17 cellular contexts compared by ENCODE assay signal in genomic region chr5:60445427-60445826, GRCh38.
A peak's percentile ranks its signal among the peaks of the same experiment; 100 is the strongest.
DNase-seq lines count a peak whose midpoint lies in the region; ATAC-seq and TF ChIP-seq lines count a peak whose summit lies in the region.
"Had no signal": no experiment of that assay in that cellular context is flagged by ENCODE, and none has a peak within 500 bp of the region (broad histone marks: within the 10 kb centered on the region; RNA-seq: fewer than 3 reads in every experiment).

No MANE protein-coding gene starts in this region.

- no peaks in the 10 kb centered on the region for H3K27me3 ChIP-seq in tibial artery
- H3K27me3 ChIP-seq: BLaER1 had no signal

- no peaks in the 10 kb centered on the region for H3K36me3 ChIP-seq in tibial artery
- H3K36me3 ChIP-seq: BLaER1 had no signal

- peaks cover 7% of the 10 kb centered on the region for H3K9me3 Mint-ChIP-seq in mesothelial cell of epicardium

- no peak overlapping the region for H3K4me3 ChIP-seq in tibial artery
- H3K4me3 ChIP-seq: BLaER1, GM23248 had no signal

- H3K27ac ChIP-seq in 22Rv1 (peak overlapping the region; percentile 72), tibial artery (peak overlapping the region; percentile 29 to 50)
- H3K27ac ChIP-seq: BLaER1, C4-2B, GM23248 had no signal

- TF ChIP-seq CTCF in 22Rv1 (IDR thresholded peaks at IDR 0.05) (no peak), mesothelial cell of epicardium (IDR thresholded peaks at IDR 0.05; ENCODE audit: unreplicated experiment) (no peak), tibial artery (IDR thresholded peaks at IDR 0.05) (no peak)

- peak overlapping the region; percentile 70 for H3K27ac Mint-ChIP-seq in mesothelial cell of epicardium
- H3K27ac Mint-ChIP-seq: B cell; CD8-positive, alpha-beta T cell had no signal

- ATAC-seq in GM21576 (IDR thresholded peaks at IDR 0.05; ENCODE audit: unreplicated experiment), result no peak
- ATAC-seq: CD8-positive, alpha-beta T cell had no signal

- H3K27me3 Mint-ChIP-seq in mesothelial cell of epicardium (ENCODE audit: low read depth), result no peaks in the 10 kb centered on the region
- H3K27me3 Mint-ChIP-seq: B cell; CD4-positive, CD25-positive, alpha-beta regulatory T cell had no signal

- H3K4me1 ChIP-seq in tibial artery, result peaks cover 0 to 50% (median 7%) of the 10 kb centered on the region in 4 donors
- H3K4me1 ChIP-seq: BLaER1 had no signal

- intact Hi-C loops in tibial artery (cut with DNase I; ENCODE audit: low total_unique reads), result no loop called here

- H3K36me3 Mint-ChIP-seq in mesothelial cell of epicardium, result peaks cover 6% of the 10 kb centered on the region
- H3K36me3 Mint-ChIP-seq: CD4-positive, CD25-positive, alpha-beta regulatory T cell; CD8-positive, alpha-beta T cell had no signal

- peaks cover 35% of the 10 kb centered on the region for H3K4me1 Mint-ChIP-seq in mesothelial cell of epicardium
- H3K4me1 Mint-ChIP-seq: B cell; CD4-positive, CD25-positive, alpha-beta regulatory T cell had no signal

- H3K4me3 Mint-ChIP-seq in mesothelial cell of epicardium, result no peak overlapping the region
- H3K4me3 Mint-ChIP-seq: B cell; CD4-positive, CD25-positive, alpha-beta regulatory T cell; CD8-positive, alpha-beta T cell had no signal

- H3K9me3 ChIP-seq in tibial artery, result no peaks in the 10 kb centered on the region
- H3K9me3 ChIP-seq: BLaER1 had no signal

- DNase-seq in OCI-M1 (lab: John Stamatoyannopoulos, UW) (peak; percentile 38), mesothelial cell of epicardium (ENCODE audit: low spot score in 2 of 2, unreplicated experiment in 2 of 2) (no peak), tibial artery (no peak), HuH-7.5 (ENCODE audit: low spot score) (no peak)
- DNase-seq: Caco-2; CD4-positive, CD25-positive, alpha-beta regulatory T cell; CD8-positive, alpha-beta T cell; DMS53; DMS79 treated with DMSO at 0.1 percent for 48 hours; GM23248; H7; HCEC 1CT had no signal
